Comparison of ENCODE assay signal across 8 cellular contexts in the genomic region with DNA sequence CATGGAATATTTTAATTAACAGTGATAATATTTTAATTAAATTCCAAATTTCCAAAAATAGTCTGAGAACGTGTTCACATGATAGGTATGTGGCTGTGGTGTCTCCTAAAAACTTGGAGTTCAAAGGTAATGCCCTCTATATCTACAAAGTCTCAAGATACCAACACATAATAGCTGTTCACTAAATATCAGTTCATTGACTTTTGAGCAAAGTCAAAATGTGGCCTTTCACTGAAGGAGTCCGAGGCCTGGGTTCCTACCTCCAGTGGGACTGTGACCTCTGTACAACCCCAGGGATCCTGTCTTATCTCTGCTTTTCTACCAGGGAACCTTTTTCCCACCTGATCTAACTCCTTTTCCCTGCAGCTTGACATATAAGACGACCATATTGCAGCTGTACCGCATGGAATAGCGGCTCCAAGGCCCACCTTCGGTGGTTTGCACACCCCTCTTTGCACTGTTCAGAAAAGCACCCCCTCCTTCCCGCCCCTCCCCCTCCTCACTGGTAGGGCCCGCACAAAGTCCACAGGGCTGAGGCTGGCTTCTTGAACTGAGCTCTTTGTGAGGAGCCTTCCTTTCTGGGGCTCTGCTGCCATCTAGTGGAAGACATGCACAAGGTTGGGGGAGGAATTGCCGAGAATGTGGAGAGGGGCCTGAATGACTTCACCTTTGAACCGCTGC. TPM values are rescaled to one million over a fixed set of nuclear protein-coding genes. Genes with fewer than 3 reads are reported as not detected.
DNase-seq lines count a peak whose midpoint lies in the region; ATAC-seq and TF ChIP-seq lines count a peak whose summit lies in the region.

No MANE protein-coding gene starts in this region.

- 2 to 5% (median 3%) methylated on average over 10 of the region's 10 CpGs for WGBS in adrenal gland, 4 donors
- WGBS in heart left ventricle, 4 donors, result 1 to 6% (median 4%) methylated on average over 10 of the region's 10 CpGs
- WGBS in prostate gland, result 7% methylated on average over 10 of the region's 10 CpGs

- intact Hi-C loops in adrenal gland (cut with DNase I), result loop anchor here (5.0 to 10.0 kb wide), 4 partner anchors 169 to 282 kb away; no protein-coding TSS in a partner anchor
- intact Hi-C loops in heart left ventricle (cut with DNase I), result loop anchor here (1.0 to 10.0 kb wide), 16 partner anchors 46 to 392 kb away; a partner anchor contains a TSS
- intact Hi-C loops in prostate gland (cut with DNase I), result loop anchor here (5.0 kb wide), 4 partner anchors 169 to 389 kb away; no protein-coding TSS in a partner anchor
- intact Hi-C loops in vagina (cut with DNase I), result loop anchor here (5.0 kb wide), 1 partner anchor 234 kb away; no protein-coding TSS in a partner anchor

- H3K4me1 ChIP-seq in adrenal gland (replicated peaks in 1 of 2) (peaks cover 65 to 68% of the 10 kb centered on the region in 2 donors), heart left ventricle (peaks cover 7 to 77% (median 66%) of the 10 kb centered on the region in 12 donors), prostate gland (replicated peaks) (no peaks in the 10 kb centered on the region), vagina (peaks cover 75% of the 10 kb centered on the region)

- peak; percentile 65 to 67 for DNase-seq in AML-193 (lab: John Stamatoyannopoulos, UW)
- peak; percentile 33 for DNase-seq in NCI-H1048 (lab: John Stamatoyannopoulos, UW)
- DNase-seq in T-cell, result peak; percentile 67 to 88 (median 82)
- DNase-seq in adrenal gland, result peak; percentile 90 to 96 (median 92)
- DNase-seq in heart left ventricle, result peak; percentile 84 to 91 (median 89)
- DNase-seq in prostate gland (ENCODE audit: low spot score), result peak; percentile 80
- peak in 1 of 2 donors; percentile 93 for DNase-seq in vagina (ENCODE audit: extremely low spot score in 2 of 2)

- H3K36me3 Mint-ChIP-seq in T-cell, result peaks cover 44% of the 10 kb centered on the region

- peak; percentile 22 to 35 for TF ChIP-seq POLR2A in adrenal gland (IDR thresholded peaks at IDR 0.05)
- no peak for TF ChIP-seq POLR2A in heart left ventricle (IDR thresholded peaks at IDR 0.05)
- TF ChIP-seq POLR2A in prostate gland (IDR thresholded peaks at IDR 0.05), result no peak
- peak in 1 of 2 donors; percentile 15 for TF ChIP-seq POLR2A in vagina (IDR thresholded peaks at IDR 0.05)

- H3K9me3 Mint-ChIP-seq in T-cell, result no peaks in the 10 kb centered on the region

- CTCF ChIA-PET in T-cell (lab: Charles Lee), result interaction anchor here (0.6 to 4.9 kb wide), 84 partner anchors 8 to 1148 kb away, joined by 3 to 136 read pairs (median 5); a partner anchor contains a TSS

- TF ChIP-seq CTCF in adrenal gland (IDR thresholded peaks at IDR 0.05), result peak; percentile 84 to 97 (median 94)
- peak; percentile 73 to 93 (median 88) for TF ChIP-seq CTCF in heart left ventricle (IDR thresholded peaks at IDR 0.05)
- TF ChIP-seq CTCF in prostate gland (IDR thresholded peaks at IDR 0.05), result peak; percentile 87 to 95 (median 90)
- peak; percentile 88 to 98 (median 96) for TF ChIP-seq CTCF in vagina (IDR thresholded peaks at IDR 0.05)

- no peaks in the 10 kb centered on the region for H3K27me3 Mint-ChIP-seq in T-cell

- peaks cover 0 to 45% of the 10 kb centered on the region in 2 donors for H3K36me3 ChIP-seq in adrenal gland (replicated peaks in 1 of 2)
- H3K36me3 ChIP-seq in heart left ventricle, result peaks cover 0 to 55% (median 50%) of the 10 kb centered on the region in 9 donors
- H3K36me3 ChIP-seq in prostate gland, result no peaks in the 10 kb centered on the region
- H3K36me3 ChIP-seq in vagina, result peaks cover 0 to 8% of the 10 kb centered on the region in 2 donors

- H3K4me3 ChIP-seq in adrenal gland, result peak overlapping the region in 2 of 4 donors; percentile 85 to 96
- peak overlapping the region in 10 of 12 donors; percentile 13 to 96 (median 88) for H3K4me3 ChIP-seq in heart left ventricle
- H3K4me3 ChIP-seq in prostate gland, result peak overlapping the region in 1 of 2 donors; percentile 45
- H3K4me3 ChIP-seq in vagina, result peak overlapping the region; percentile 50 to 80

- peak overlapping the region; percentile 92 to 98 (median 96) for H3K4me3 Mint-ChIP-seq in T-cell

- peak; percentile 32 for ATAC-seq in GM19463 (IDR thresholded peaks at IDR 0.05; ENCODE audit: unreplicated experiment)
- peak; percentile 21 to 38 (median 31) for ATAC-seq in T-cell (replicated peaks in 1 of 4)
- ATAC-seq in heart left ventricle, result peak; percentile 29 to 47 (median 38)

- H3K9me3 ChIP-seq in adrenal gland (replicated peaks in 1 of 3), result no peaks in the 10 kb centered on the region
- no peaks in the 10 kb centered on the region for H3K9me3 ChIP-seq in heart left ventricle
- H3K9me3 ChIP-seq in prostate gland, result no peaks in the 10 kb centered on the region
- H3K9me3 ChIP-seq in vagina, result no peaks in the 10 kb centered on the region

- H3K27me3 ChIP-seq in adrenal gland (no peaks in the 10 kb centered on the region), heart left ventricle (peaks cover 0 to 19% (median 0%) of the 10 kb centered on the region in 9 donors), prostate gland (replicated peaks; ENCODE audit: insufficient read depth) (peaks cover 2% of the 10 kb centered on the region), vagina (no peaks in the 10 kb centered on the region)

- peak overlapping the region in 4 of 5 donors; percentile 83 to 95 (median 91) for H3K27ac ChIP-seq in adrenal gland
- peak overlapping the region in 11 of 12 donors; percentile 88 to 98 (median 95) for H3K27ac ChIP-seq in heart left ventricle
- peak overlapping the region in 1 of 2 donors; percentile 82 for H3K27ac ChIP-seq in prostate gland
- H3K27ac ChIP-seq in vagina, result peak overlapping the region; percentile 97

- POLR2A ChIA-PET in T-cell (lab: Charles Lee), result interaction anchor here (0.6 to 1.0 kb wide), 10 partner anchors 16 to 500 kb away, joined by 3 to 6 read pairs (median 3); no protein-coding TSS in a partner anchor

- H3K27ac Mint-ChIP-seq in T-cell, result peak overlapping the region; percentile 90 to 97

- peaks cover 61 to 67% (median 67%) of the 10 kb centered on the region in 3 donors for H3K4me1 Mint-ChIP-seq in T-cell

RNA-seq across cellular contexts. Expression of a gene that starts 3.1 kb away (rescaled TPM):
- total RNA-seq in T-cell (100 to 1,000 TPM; 148 to 218 (median 172) TPM), adrenal gland (100 to 1,000 TPM; 213 to 428 (median 259) TPM), heart left ventricle (100 to 1,000 TPM; 157 to 620 (median 219) TPM), prostate gland (10 to 100 TPM; 31.6 to 46.1 TPM), vagina (57.5 TPM)
- polyA plus RNA-seq in adrenal gland (10 to 100 TPM; 28.4 to 53.9 (median 47.4) TPM), heart left ventricle (10 to 100 TPM; 48.0 to 49.4 TPM)

RNA-seq across cellular contexts. Expression of a gene that starts 44.3 kb away (rescaled TPM):
- total RNA-seq in T-cell (10 to 100 TPM in 1 of 5 donors, 1 to 10 TPM in 4; 6.7 to 11.4 (median 7.5) TPM), adrenal gland (10 to 100 TPM in 5 of 8 donors, 1 to 10 TPM in 3; 2.5 to 20.5 (median 11.9) TPM), heart left ventricle (10 to 100 TPM in 6 of 9 donors, 1 to 10 TPM in 3; 6.4 to 16.4 (median 14.0) TPM), prostate gland (1 to 10 TPM; 1.9 to 6.6 TPM), vagina (0.98 TPM)
- polyA plus RNA-seq in adrenal gland (10 to 100 TPM in 1 of 3 donors, 1 to 10 TPM in 2; 2.5 to 28.2 (median 5.1) TPM), heart left ventricle (10 to 100 TPM in 1 of 2 donors, 1 to 10 TPM in 1; 3.6 to 10.2 TPM)

Comparison
In these comparisons a context has a peak if more than half of its experiments do, and no peak if none do; other contexts are left out.
1. POLR2A ChIP-seq: peak in adrenal gland (2 of 2); none in heart left ventricle (0 of 2) and prostate gland (single experiment).
2. Peak in every context shown above with its lines, with median percentiles within 50 percentile points of each other: ATAC-seq and CTCF ChIP-seq.